In genomic region chr6:143234686-143235085, GRCh38 we compare ENCODE assay signal across 19 cellular contexts.
"Had no signal": no experiment of that assay in that cellular context is flagged by ENCODE, and none has a peak within 500 bp of the region (broad histone marks: within the 10 kb centered on the region; RNA-seq: fewer than 3 reads in every experiment).

No MANE protein-coding gene starts in this region.

- ATAC-seq: lower lobe of right lung; naive thymus-derived CD8-positive, alpha-beta T cell; sciatic nerve had no signal

- H3K4me3 ChIP-seq: hepatocyte, lower lobe of right lung, neural progenitor cell, smooth muscle cell, upper lobe of left lung had no signal

- DNase-seq: activated CD8-positive, alpha-beta memory T cell treated with anti-CD3 and anti-CD28 coated beads for 24 hours; activated CD8-positive, alpha-beta memory T cell treated with anti-CD3 and anti-CD28 coated beads, Interleukin-2, amount 50 U/mL, for 4 hours; activated naive CD4-positive, alpha-beta T cell; activated T-cell treated with anti-CD3 and anti-CD28 coated beads, Interleukin-2, amount 50 U/mL, for 24 hours; cortex of kidney; endodermal cell; foreskin melanocyte; immature natural killer cell; lower lobe of right lung; naive thymus-derived CD8-positive, alpha-beta T cell; posterior cingulate gyrus; stimulated activated CD4-positive, alpha-beta T cell treated with anti-CD3 and anti-CD28 coated beads, Interleukin-15, amount 100 ng/mL, for 24 hours; stimulated activated naive CD4-positive, alpha-beta T cell; T-helper 9 cell; upper lobe of left lung had no signal
